Comparison of ENCODE assay signal across 9 cellular contexts in genomic region chr16:66603537-66604375, GRCh38. TPM values are rescaled to one million over a fixed set of nuclear protein-coding genes. Genes with fewer than 3 reads are reported as not detected.
A peak's percentile ranks its signal among the peaks of the same experiment; 100 is the strongest.
DNase-seq lines count a peak whose midpoint lies in the region; ATAC-seq lines count a peak whose summit lies in the region.
"Had no signal": no experiment of that assay in that cellular context is flagged by ENCODE, and none has a peak within 500 bp of the region (broad histone marks: within the 10 kb centered on the region; RNA-seq: fewer than 3 reads in every experiment).

No MANE protein-coding gene starts in this region.

- H3K27me3 ChIP-seq in ectodermal cell (ENCODE audit: control insufficient read depth, insufficient read depth, low read length, poor library complexity, severe bottlenecking), result no peaks in the 10 kb centered on the region
- H3K27me3 ChIP-seq in mononuclear cell (ENCODE audit: insufficient read depth, low read length), result no peaks in the 10 kb centered on the region

- POLR2A ChIA-PET in activated CD4-positive, alpha-beta T cell treated with anti-CD3 and anti-CD28 coated beads, Interleukin-2, amount 10 ng/mL, durations not matched to agents 7 days and 5 days (lab: Charles Lee), result interaction anchor here (1.2 kb wide), 1 partner anchor 51 kb away, joined by 7 read pairs; the partner anchor contains the start of gene CKLF

- H3K4me3 ChIP-seq in ectodermal cell (ENCODE audit: insufficient read depth, low read depth, low read length) (peak overlapping the region; percentile 72), mononuclear cell (ENCODE audit: low read length) (peak overlapping the region; percentile 47)

- CTCF ChIA-PET in activated CD4-positive, alpha-beta T cell treated with anti-CD3 and anti-CD28 coated beads, Interleukin-2, amount 10 ng/mL, durations not matched to agents 7 days and 5 days (lab: Charles Lee), result interaction anchor here (0.7 to 1.5 kb wide), 9 partner anchors 14 to 264 kb away, joined by 3 to 12 read pairs (median 3); partner anchors contain the start of gene NAE1

- H3K4me1 Mint-ChIP-seq in activated CD4-positive, alpha-beta T cell treated with anti-CD3 and anti-CD28 coated beads, Interleukin-2, amount 10 ng/mL, durations not matched to agents 7 days and 5 days, result peaks cover 58% of the 10 kb centered on the region

- H3K27ac Mint-ChIP-seq in activated CD4-positive, alpha-beta T cell treated with anti-CD3 and anti-CD28 coated beads, Interleukin-2, amount 10 ng/mL, durations not matched to agents 7 days and 5 days, result peak overlapping the region; percentile 98

- peak overlapping the region; percentile 36 for H3K27ac ChIP-seq in ectodermal cell (ENCODE audit: insufficient read depth, low read depth, low read length, poor library complexity, severe bottlenecking)
- H3K27ac ChIP-seq: C4-2B had no signal

- no peaks in the 10 kb centered on the region for H3K27me3 Mint-ChIP-seq in activated CD4-positive, alpha-beta T cell treated with anti-CD3 and anti-CD28 coated beads, Interleukin-2, amount 10 ng/mL, durations not matched to agents 7 days and 5 days

- peaks cover 22% of the 10 kb centered on the region for H3K36me3 Mint-ChIP-seq in activated CD4-positive, alpha-beta T cell treated with anti-CD3 and anti-CD28 coated beads, Interleukin-2, amount 10 ng/mL, durations not matched to agents 7 days and 5 days (ENCODE audit: low read depth)

- ATAC-seq in GM18517 (IDR thresholded peaks at IDR 0.05; ENCODE audit: unreplicated experiment), result no peak

- H3K4me1 ChIP-seq in ectodermal cell (ENCODE audit: control insufficient read depth, insufficient read depth, low read length), result peaks cover 6% of the 10 kb centered on the region
- H3K4me1 ChIP-seq in mononuclear cell (ENCODE audit: insufficient read depth, low read length), result peaks cover 42% of the 10 kb centered on the region

- H3K9me3 Mint-ChIP-seq in activated CD4-positive, alpha-beta T cell treated with anti-CD3 and anti-CD28 coated beads, Interleukin-2, amount 10 ng/mL, durations not matched to agents 7 days and 5 days, result peaks cover 7% of the 10 kb centered on the region

- 12 to 14% methylated on average over 32 of the region's 32 CpGs for WGBS in ectodermal cell, 2 experiments

- DNase-seq in NCI-H2107 treated with DMSO at 0.1 percent for 48 hours (lab: John Stamatoyannopoulos, UW; ENCODE audit: unreplicated experiment) (peak; percentile 16), NCI-H2107 (lab: John Stamatoyannopoulos, UW) (no peak), NCI-H1694 treated with DMSO at 0.1 percent for 48 hours (lab: John Stamatoyannopoulos, UW) (peak; percentile 48)
- peak; percentile 89 for DNase-seq in activated CD4-positive, alpha-beta T cell treated with anti-CD3 and anti-CD28 coated beads, Interleukin-2, amount 10 ng/mL, durations not matched to agents 7 days and 5 days
- peak; percentile 43 for DNase-seq in stimulated activated CD8-positive, alpha-beta memory T cell treated with anti-CD3 and anti-CD28 coated beads, Interleukin-4, amount 100 ng/mL, for 24 hours (ENCODE audit: low read depth)

- H3K4me3 Mint-ChIP-seq in activated CD4-positive, alpha-beta T cell treated with anti-CD3 and anti-CD28 coated beads, Interleukin-2, amount 10 ng/mL, durations not matched to agents 7 days and 5 days, result peak overlapping the region; percentile 89

- H3K36me3 ChIP-seq in ectodermal cell (ENCODE audit: control insufficient read depth, insufficient read depth, low read length), result no peaks in the 10 kb centered on the region

- H3K9me3 ChIP-seq in ectodermal cell (ENCODE audit: control insufficient read depth, low read length) (no peaks in the 10 kb centered on the region), mononuclear cell (ENCODE audit: low read depth, low read length) (no peaks in the 10 kb centered on the region)

RNA-seq across cellular contexts. Expression of gene CMTM3, which starts 0.7 kb away (rescaled TPM):
- 100 to 1,000 TPM; 100 to 107 TPM for total RNA-seq in activated CD4-positive, alpha-beta T cell treated with anti-CD3 and anti-CD28 coated beads, Interleukin-2, amount 10 ng/mL, durations not matched to agents 7 days and 5 days
- 67.1 TPM for polyA plus RNA-seq in ectodermal cell (2013, experiment 1 of 4)
- 75.4 TPM for polyA plus RNA-seq in ectodermal cell (2013, experiment 2 of 4)
- polyA plus RNA-seq in ectodermal cell (2013, experiment 3 of 4), result 63.3 TPM
- polyA plus RNA-seq in ectodermal cell (2013, experiment 4 of 4), result 71.7 TPM
- 47.1 TPM for total RNA-seq in mononuclear cell

RNA-seq across cellular contexts. Expression of gene CMTM2, which starts 24.5 kb away (rescaled TPM):
- total RNA-seq in activated CD4-positive, alpha-beta T cell treated with anti-CD3 and anti-CD28 coated beads, Interleukin-2, amount 10 ng/mL, durations not matched to agents 7 days and 5 days, result under 1 TPM; 0.73 to 0.97 TPM
- 0.54 TPM for polyA plus RNA-seq in ectodermal cell (2013, experiment 1 of 4)
- not detected for polyA plus RNA-seq in ectodermal cell (2013, experiment 2 of 4)
- polyA plus RNA-seq in ectodermal cell (2013, experiment 3 of 4), result not detected
- polyA plus RNA-seq in ectodermal cell (2013, experiment 4 of 4), result not detected
- total RNA-seq in mononuclear cell, result 0.52 TPM

RNA-seq across cellular contexts. Expression of gene CMTM1, which starts 37.5 kb away (rescaled TPM):
- 10 to 100 TPM; 12.3 to 15.3 TPM for total RNA-seq in activated CD4-positive, alpha-beta T cell treated with anti-CD3 and anti-CD28 coated beads, Interleukin-2, amount 10 ng/mL, durations not matched to agents 7 days and 5 days
- polyA plus RNA-seq in ectodermal cell (2013, experiment 1 of 4), result 4.2 TPM
- 3.5 TPM for polyA plus RNA-seq in ectodermal cell (2013, experiment 2 of 4)
- polyA plus RNA-seq in ectodermal cell (2013, experiment 3 of 4), result 6.1 TPM
- 5.7 TPM for polyA plus RNA-seq in ectodermal cell (2013, experiment 4 of 4)
- total RNA-seq in mononuclear cell, result 0.21 TPM

RNA-seq across cellular contexts. Expression of gene CKLF, which starts 51.4 kb away (rescaled TPM):
- 100 to 1,000 TPM; 124 to 132 TPM for total RNA-seq in activated CD4-positive, alpha-beta T cell treated with anti-CD3 and anti-CD28 coated beads, Interleukin-2, amount 10 ng/mL, durations not matched to agents 7 days and 5 days
- polyA plus RNA-seq in ectodermal cell (2013, experiment 1 of 4), result 24.6 TPM
- 22.4 TPM for polyA plus RNA-seq in ectodermal cell (2013, experiment 2 of 4)
- polyA plus RNA-seq in ectodermal cell (2013, experiment 3 of 4), result 27.9 TPM
- 36.0 TPM for polyA plus RNA-seq in ectodermal cell (2013, experiment 4 of 4)
- 28.4 TPM for total RNA-seq in mononuclear cell

RNA-seq across cellular contexts. Expression of gene TK2, which starts 53.8 kb away (rescaled TPM):
- 1 to 10 TPM; 7.4 to 9.3 TPM for total RNA-seq in activated CD4-positive, alpha-beta T cell treated with anti-CD3 and anti-CD28 coated beads, Interleukin-2, amount 10 ng/mL, durations not matched to agents 7 days and 5 days
- polyA plus RNA-seq in ectodermal cell (2013, experiment 1 of 4), result 9.5 TPM
- polyA plus RNA-seq in ectodermal cell (2013, experiment 2 of 4), result 9.8 TPM
- 9.2 TPM for polyA plus RNA-seq in ectodermal cell (2013, experiment 3 of 4)
- polyA plus RNA-seq in ectodermal cell (2013, experiment 4 of 4), result 8.8 TPM
- total RNA-seq in mononuclear cell, result 8.8 TPM

Comparison
In these comparisons a context has a peak if more than half of its experiments do, and no peak if none do; other contexts are left out.
1. RNA of gene CMTM1, which starts 37.5 kb away (total RNA-seq): 12.3 to 15.3 TPM in activated CD4-positive, alpha-beta T cell treated with anti-CD3 and anti-CD28 coated beads, Interleukin-2, amount 10 ng/mL, durations not matched to agents 7 days and 5 days; 0.21 TPM in mononuclear cell (single experiment); every median in the first group is over 10 times any median in the second.